ENCODE assay signal across 13 cellular contexts in genomic region chr6:131979515-131980337, GRCh38. TPM values are rescaled to one million over a fixed set of nuclear protein-coding genes. Genes with fewer than 3 reads are reported as not detected.
DNase-seq lines count a peak whose midpoint lies in the region; FAIRE-seq and TF ChIP-seq lines count a peak whose summit lies in the region.
"Had no signal": no experiment of that assay in that cellular context is flagged by ENCODE, and none has a peak within 500 bp of the region (broad histone marks: within the 10 kb centered on the region; RNA-seq: fewer than 3 reads in every experiment).

No MANE protein-coding gene starts in this region.

- TF ChIP-seq CTCF in fibroblast of villous mesenchyme (IDR thresholded peaks at IDR 0.05; ENCODE audit: insufficient read depth, low read depth, low read length), result no peak

- in situ Hi-C loops in KBM-7 (cut with MboI; ENCODE audit: low pct_unique_long_range_greater_than_20kb, low sequenced_read_pairs), result no loop called here

- no peak overlapping the region for H3K4me3 ChIP-seq in fibroblast of villous mesenchyme (ENCODE audit: low read depth, low read length)
- H3K4me3 ChIP-seq: K562, lower lobe of right lung, tibial artery had no signal

- no peak for TF ChIP-seq POLR2A in H54 (IDR thresholded peaks at IDR 0.05; ENCODE audit: low read depth, low read length)

- FAIRE-seq in H54 (lab: Jason Lieb, UNC), result peak; percentile 45
- FAIRE-seq: K562 had no signal

- DNase-seq in H54 (ENCODE audit: insufficient read length, low spot score) (no peak), amniotic epithelial cell (ENCODE audit: low read depth) (peak; percentile 76), fibroblast of villous mesenchyme (ENCODE audit: low read depth) (peak; percentile 69), germinal center (ENCODE audit: low spot score) (no peak), KBM-7 (no peak), NCI-H1092 (lab: John Stamatoyannopoulos, UW) (no peak)
- DNase-seq in NK-92 treated with Interleukin-12 subunit alpha and Interleukin-12 subunit beta, amount 100 ng/mL, for 24 hours (lab: John Stamatoyannopoulos, UW), result no peak
- DNase-seq: activated CD4-positive, CD25-positive, alpha-beta regulatory T cell; activated naive CD8-positive, alpha-beta T cell treated with anti-CD3 and anti-CD28 coated beads, Interleukin-2, amount 50 U/mL, for 24 hours; lower lobe of right lung; NCI-H2029; tibial artery had no signal

RNA-seq across cellular contexts. Expression of gene CCN2, which starts 28.6 kb away (rescaled TPM):
- 177 and 217 TPM in 2 replicates for total RNA-seq in fibroblast of villous mesenchyme

Comparison
In these comparisons a context has a peak if more than half of its experiments do, and no peak if none do; other contexts are left out.
1. DNase-seq: peak in amniotic epithelial cell (single experiment) and fibroblast of villous mesenchyme (single experiment); none in H54 (single experiment), germinal center (single experiment), KBM-7 (single experiment), NK-92 treated with Interleukin-12 subunit alpha and Interleukin-12 subunit beta, amount 100 ng/mL, for 24 hours (single experiment) and NCI-H1092 (single experiment).